In genomic region chr1:96072021-96072420, GRCh38 we compare ENCODE assay signal across 18 cellular contexts.
A peak's percentile ranks its signal among the peaks of the same experiment; 100 is the strongest.
DNase-seq lines count a peak whose midpoint lies in the region; TF ChIP-seq lines count a peak whose summit lies in the region.
"Had no signal": no experiment of that assay in that cellular context is flagged by ENCODE, and none has a peak within 500 bp of the region (broad histone marks: within the 10 kb centered on the region; RNA-seq: fewer than 3 reads in every experiment).

No MANE protein-coding gene starts in this region.

- no peak overlapping the region for H2AFZ ChIP-seq in fibroblast of lung (ENCODE audit: low read length)

- H3K27ac ChIP-seq in fibroblast of lung (ENCODE audit: insufficient read depth, low read length), result no peak overlapping the region
- H3K27ac ChIP-seq: BLaER1 treated with 17β-estradiol and CSF1 and Interleukin-3, amounts not matched to agents 10 nM and 100 nM; RWPE1 had no signal

- H3K79me2 ChIP-seq in fibroblast of lung (ENCODE audit: control insufficient read depth, insufficient read depth, low read length), result no peaks in the 10 kb centered on the region

- in situ Hi-C loops in HAP-1 (cut with MboI; ENCODE audit: low sequenced_read_pairs), result no loop called here

- H3K4me2 ChIP-seq in fibroblast of lung (ENCODE audit: extremely low read depth, insufficient read depth, low read length), result no peak overlapping the region
- H3K4me2 ChIP-seq: BLaER1 treated with 17β-estradiol and CSF1 and Interleukin-3, amounts not matched to agents 10 nM and 100 nM had no signal

- H3K9me3 ChIP-seq in adipocyte (ENCODE audit: control insufficient read depth, low read length), result no peaks in the 10 kb centered on the region
- no peaks in the 10 kb centered on the region for H3K9me3 ChIP-seq in fibroblast of lung (ENCODE audit: control insufficient read depth, insufficient read depth, low read depth, low read length)
- no peaks in the 10 kb centered on the region for H3K9me3 ChIP-seq in HAP-1
- H3K9me3 ChIP-seq: BLaER1 treated with 17β-estradiol and CSF1 and Interleukin-3, amounts not matched to agents 10 nM and 100 nM had no signal

- peak; percentile 6 for DNase-seq in GM03348 (ENCODE audit: low spot score)
- peak; percentile 11 for DNase-seq in adipocyte (ENCODE audit: low read depth)
- peak; percentile 19 to 51 for DNase-seq in fibroblast of lung (ENCODE audit: low read depth in 2 of 2)
- peak; percentile 4 for DNase-seq in skeletal muscle cell (ENCODE audit: low read depth)
- DNase-seq in activated CD4-positive, CD25-positive, alpha-beta regulatory T cell treated with anti-CD3 and anti-CD28 coated beads, Interleukin-2, amount 50 U/mL, for 72 hours, result no peak
- DNase-seq in HuH-7.5 (ENCODE audit: low spot score), result no peak
- no peak for DNase-seq in HAP-1 (ENCODE audit: low spot score in 2 of 2)
- DNase-seq: AML-193; CD4-positive, alpha-beta T cell; IMR-90; KG1; MM.1S; NCI-H1694; NCI-H2029 treated with DMSO at 0.1 percent for 48 hours; NCI-H526 treated with DMSO at 0.1 percent for 48 hours; SHP77 had no signal

- no peak overlapping the region for H3K4me3 ChIP-seq in adipocyte (ENCODE audit: low read length)
- H3K4me3 ChIP-seq in fibroblast of lung (replicated peaks in 1 of 4; ENCODE audit: control extremely low read depth in 1 of 4, insufficient read depth in 1 of 4, low read depth in 3 of 4, low read length in 4 of 4), result no peak overlapping the region
- H3K4me3 ChIP-seq in skeletal muscle cell (ENCODE audit: low read depth, low read length), result no peak overlapping the region
- H3K4me3 ChIP-seq in HAP-1, result no peak overlapping the region
- H3K4me3 ChIP-seq: BLaER1 treated with 17β-estradiol and CSF1 and Interleukin-3, amounts not matched to agents 10 nM and 100 nM had no signal

- peaks cover 38% of the 10 kb centered on the region for H3K4me1 ChIP-seq in adipocyte (ENCODE audit: control insufficient read depth, insufficient read depth, low read length)
- H3K4me1 ChIP-seq in fibroblast of lung (ENCODE audit: control insufficient read depth, extremely low read depth, insufficient read depth, low read length), result no peaks in the 10 kb centered on the region
- peaks cover 11% of the 10 kb centered on the region for H3K4me1 ChIP-seq in HAP-1
- H3K4me1 ChIP-seq: BLaER1 treated with 17β-estradiol and CSF1 and Interleukin-3, amounts not matched to agents 10 nM and 100 nM had no signal

- no peaks in the 10 kb centered on the region for H3K36me3 ChIP-seq in adipocyte (ENCODE audit: control insufficient read depth, insufficient read depth, low read length, severe bottlenecking)
- H3K36me3 ChIP-seq in fibroblast of lung (ENCODE audit: control insufficient read depth, insufficient read depth, low read length), result no peaks in the 10 kb centered on the region
- H3K36me3 ChIP-seq in HAP-1 (replicated peaks), result no peaks in the 10 kb centered on the region
- H3K36me3 ChIP-seq: BLaER1 treated with 17β-estradiol and CSF1 and Interleukin-3, amounts not matched to agents 10 nM and 100 nM had no signal

- H3K9ac ChIP-seq in adipocyte (ENCODE audit: low read length) (no peak overlapping the region), fibroblast of lung (ENCODE audit: insufficient read depth, low read length) (no peak overlapping the region)
- H3K9ac ChIP-seq: BLaER1 treated with 17β-estradiol and CSF1 and Interleukin-3, amounts not matched to agents 10 nM and 100 nM had no signal

- H3K27me3 ChIP-seq in adipocyte (replicated peaks; ENCODE audit: control insufficient read depth, insufficient read depth, low read length) (no peaks in the 10 kb centered on the region), fibroblast of lung (ENCODE audit: control insufficient read depth, insufficient read depth, low read length) (no peaks in the 10 kb centered on the region), HAP-1 (ENCODE audit: low read depth) (no peaks in the 10 kb centered on the region; the same call in 1 of the 2 replicates)
- H3K27me3 ChIP-seq: BLaER1 treated with 17β-estradiol and CSF1 and Interleukin-3, amounts not matched to agents 10 nM and 100 nM had no signal

- no peak for TF ChIP-seq CTCF in fibroblast of lung (conservative IDR thresholded peaks at IDR 0.05 in 1 of 2, IDR thresholded peaks at IDR 0.05 in 1 of 2; ENCODE audit: low read depth in 1 of 2, low read length in 2 of 2)

- no peaks in the 10 kb centered on the region for H4K20me1 ChIP-seq in fibroblast of lung (ENCODE audit: control insufficient read depth, extremely low read depth, insufficient read depth, low read length)
- H4K20me1 ChIP-seq: BLaER1 treated with 17β-estradiol and CSF1 and Interleukin-3, amounts not matched to agents 10 nM and 100 nM had no signal

Comparison
In these comparisons a context has a peak if more than half of its experiments do, and no peak if none do; other contexts are left out.
1. DNase-seq: peak in GM03348 (single experiment), adipocyte (single experiment), fibroblast of lung (2 of 2) and skeletal muscle cell (single experiment); none in activated CD4-positive, CD25-positive, alpha-beta regulatory T cell treated with anti-CD3 and anti-CD28 coated beads, Interleukin-2, amount 50 U/mL, for 72 hours (single experiment), HuH-7.5 (single experiment) and HAP-1 (0 of 2).